20 cellular contexts compared by ENCODE assay signal in genomic region chr16:81591538-81591870, GRCh38.
"Had no signal": no experiment of that assay in that cellular context is flagged by ENCODE, and none has a peak within 500 bp of the region (broad histone marks: within the 10 kb centered on the region; RNA-seq: fewer than 3 reads in every experiment).

No MANE protein-coding gene starts in this region.

- H3K9me3 Mint-ChIP-seq: activated B cell treated with CpG ODN at 0.5 μM for 24 hours; activated CD4-positive, alpha-beta memory T cell treated with anti-CD3 and anti-CD28 coated beads for 36 hours; activated naive CD4-positive, alpha-beta T cell treated with anti-CD3 and anti-CD28 coated beads for 36 hours; naive B cell had no signal

- ATAC-seq: gastroesophageal sphincter, upper lobe of right lung had no signal

- H3K36me3 Mint-ChIP-seq: activated CD4-positive, alpha-beta memory T cell treated with anti-CD3 and anti-CD28 coated beads for 36 hours had no signal

- H3K27me3 ChIP-seq: esophagus muscularis mucosa, gastroesophageal sphincter, heart left ventricle, neutrophil, stomach, testis, upper lobe of right lung had no signal

- H3K4me3 ChIP-seq: esophagus muscularis mucosa, gastroesophageal sphincter, heart left ventricle, mucosa of descending colon, stomach, testis, upper lobe of right lung had no signal

- H3K4me1 ChIP-seq: testis, upper lobe of right lung had no signal

- DNase-seq: activated B cell treated with CpG ODN at 0.5 μM for 24 hours; activated CD4-positive, alpha-beta memory T cell treated with anti-CD3 and anti-CD28 coated beads for 36 hours; activated CD4-positive, alpha-beta T cell treated with anti-CD3 and anti-CD28 coated beads for 4 hours; activated naive CD4-positive, alpha-beta T cell treated with anti-CD3 and anti-CD28 coated beads for 36 hours; activated T-cell treated with anti-CD3 and anti-CD28 coated beads for 4 hours; cerebellar nuclear complex; effector CD4-positive, alpha-beta T cell; mesenchymal stem cell; mucosa of descending colon; naive B cell; retina; stimulated activated CD4-positive, alpha-beta T cell treated with anti-CD3 and anti-CD28 coated beads, Interleukin-15, amount 100 ng/mL, for 24 hours; stimulated activated CD4-positive, alpha-beta T cell treated with anti-CD3 and anti-CD28 coated beads, Interleukin-2, amount 100 ng/mL, for 48 hours; stomach; testis; upper lobe of right lung had no signal

- H3K9me3 ChIP-seq: esophagus muscularis mucosa, gastroesophageal sphincter, heart left ventricle, mucosa of descending colon, neutrophil, stomach, testis, upper lobe of right lung had no signal

- H3K4me3 Mint-ChIP-seq: activated B cell treated with CpG ODN at 0.5 μM for 24 hours; activated CD4-positive, alpha-beta memory T cell treated with anti-CD3 and anti-CD28 coated beads for 36 hours; activated naive CD4-positive, alpha-beta T cell treated with anti-CD3 and anti-CD28 coated beads for 36 hours; naive B cell had no signal

- H3K27ac Mint-ChIP-seq: activated B cell treated with CpG ODN at 0.5 μM for 24 hours; activated CD4-positive, alpha-beta memory T cell treated with anti-CD3 and anti-CD28 coated beads for 36 hours; activated naive CD4-positive, alpha-beta T cell treated with anti-CD3 and anti-CD28 coated beads for 36 hours had no signal

- H3K36me3 ChIP-seq: esophagus muscularis mucosa, upper lobe of right lung had no signal

- H3K27me3 Mint-ChIP-seq: activated B cell treated with CpG ODN at 0.5 μM for 24 hours; activated CD4-positive, alpha-beta memory T cell treated with anti-CD3 and anti-CD28 coated beads for 36 hours; naive B cell had no signal

- H3K27ac ChIP-seq: esophagus muscularis mucosa, gastroesophageal sphincter, heart left ventricle, neutrophil, testis, upper lobe of right lung had no signal
